ENCODE assay signal across 20 cellular contexts in the genomic region with DNA sequence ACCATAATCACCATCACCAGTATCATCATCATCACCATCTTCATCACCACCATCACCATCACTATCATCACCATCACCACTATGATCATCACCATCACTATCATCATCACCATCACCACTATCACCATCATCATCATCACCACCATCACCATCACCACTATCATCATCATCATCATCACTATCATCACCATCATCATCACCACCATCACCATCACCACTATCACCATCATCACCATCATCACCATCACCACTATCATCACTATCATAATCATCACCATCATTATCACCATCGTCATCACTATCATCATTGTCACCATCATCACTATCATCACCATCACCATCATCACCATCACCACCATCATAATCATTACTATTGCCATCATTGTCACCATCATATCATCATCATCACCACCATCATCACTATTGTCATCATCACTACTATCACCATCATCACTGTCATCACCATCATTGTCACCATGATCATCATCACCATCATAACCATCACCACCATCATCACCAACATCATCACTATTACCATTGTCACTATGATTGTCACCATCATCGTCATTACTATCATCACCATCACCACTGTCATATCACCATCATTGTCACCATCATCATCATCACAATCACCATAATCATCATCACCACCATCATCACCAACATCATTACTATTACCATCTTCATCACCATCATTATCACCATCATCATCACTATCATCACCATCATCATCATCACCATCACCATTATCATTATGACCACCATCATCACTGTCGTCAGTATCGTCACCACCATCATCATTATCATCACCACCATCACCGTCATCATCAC.
"Had no signal": no experiment of that assay in that cellular context is flagged by ENCODE, and none has a peak within 500 bp of the region (broad histone marks: within the 10 kb centered on the region; RNA-seq: fewer than 3 reads in every experiment).

No MANE protein-coding gene starts in this region.

- FAIRE-seq: RCC 7860 had no signal

- H3K27ac ChIP-seq: SJSA1, SK-N-MC had no signal

- H3K27me3 ChIP-seq: MG63, SJSA1 had no signal

- DNase-seq: KBM-7, MG63, NCI-H1092, NCI-H1105 treated with DMSO at 0.1 percent for 48 hours, NCI-H1417 treated with DMSO at 0.1 percent for 48 hours, NCI-H146, NCI-H1694 treated with DMSO at 0.1 percent for 48 hours, NCI-H1930, NCI-H2081, NCI-H2107, NCI-H2227 treated with DMSO at 0.1 percent for 48 hours, NCI-H524, NCI-H526 treated with DMSO at 0.1 percent for 48 hours, NCI-H774, Right ventricle myocardium superior, RPMI8226, SIG-M5 had no signal

- H3K4me3 ChIP-seq: MG63, SJSA1, SK-N-MC had no signal

- H3K36me3 ChIP-seq: MG63, SJSA1 had no signal

- H3K4me1 ChIP-seq: SJSA1 had no signal

- H3K9me3 ChIP-seq: MG63 had no signal
